ENCODE assay signal across 25 cellular contexts in genomic region chr5:133324058-133324457, GRCh38.
DNase-seq lines count a peak whose midpoint lies in the region; FAIRE-seq and TF ChIP-seq lines count a peak whose summit lies in the region.
"Had no signal": no experiment of that assay in that cellular context is flagged by ENCODE, and none has a peak within 500 bp of the region (broad histone marks: within the 10 kb centered on the region; RNA-seq: fewer than 3 reads in every experiment).

No MANE protein-coding gene starts in this region.

- H3K79me1 ChIP-seq in neuronal stem cell (ENCODE audit: low read depth, low read length) = no peaks in the 10 kb centered on the region

- H3K9ac ChIP-seq in neuronal stem cell (ENCODE audit: low read depth, low read length, poor library complexity) = no peak overlapping the region
- H3K9ac ChIP-seq: GM23248 had no signal

- H2BK5ac ChIP-seq in neuronal stem cell (ENCODE audit: low read length) = no peak overlapping the region

- H3K4ac ChIP-seq in neuronal stem cell (ENCODE audit: low read length) = no peak overlapping the region

- no peak overlapping the region for H3K27ac Mint-ChIP-seq in endothelial cell (ENCODE audit: unreplicated experiment)

- H3K23ac ChIP-seq in neuronal stem cell (ENCODE audit: low read depth, low read length, poor library complexity) = no peak overlapping the region

- no peak overlapping the region for H3K27ac ChIP-seq in neuronal stem cell (replicated peaks; ENCODE audit: low read length)
- no peak overlapping the region for H3K27ac ChIP-seq in small intestine (ENCODE audit: low read depth in 1 of 2, low read length in 1 of 2)
- H3K27ac ChIP-seq: C4-2B, GM23248, HL-60, SJCRH30 had no signal

- H4K8ac ChIP-seq in neuronal stem cell (ENCODE audit: low read depth, low read length) = no peak overlapping the region

- WGBS in neuronal stem cell (ENCODE audit: extremely low coverage in 2 of 2, insufficient read length in 2 of 2, insufficient replicate concordance in 1 of 2), 2 donors = no CpG with 5 or more reads among the region's 6 CpGs
- 57 to 75% (median 58%) methylated on average over 6 of the region's 6 CpGs for WGBS in small intestine, 3 donors

- H2BK120ac ChIP-seq in neuronal stem cell (ENCODE audit: low read depth, low read length) = no peak overlapping the region

- H3K4me2 ChIP-seq in neuronal stem cell (ENCODE audit: insufficient read depth, low read length, poor library complexity, severe bottlenecking) = no peak overlapping the region

- no peak for TF ChIP-seq CTCF in endothelial cell (IDR thresholded peaks at IDR 0.05; ENCODE audit: unreplicated experiment)

- peak overlapping the region; percentile 53 for H3K18ac ChIP-seq in neuronal stem cell (ENCODE audit: low read length)

- no peaks in the 10 kb centered on the region for H3K9me3 ChIP-seq in neuronal stem cell (replicated peaks in 1 of 2; ENCODE audit: control insufficient read depth in 2 of 2, insufficient read depth in 1 of 2, low read depth in 1 of 2, low read length in 2 of 2)
- no peaks in the 10 kb centered on the region for H3K9me3 ChIP-seq in small intestine (ENCODE audit: control insufficient read depth, low read depth)
- H3K9me3 ChIP-seq: HAP-1, MG63, SJCRH30 had no signal

- no peak overlapping the region for H3K4me3 Mint-ChIP-seq in endothelial cell (ENCODE audit: unreplicated experiment)

- H3K4me3 ChIP-seq in neuronal stem cell (ENCODE audit: low read length in 2 of 2) (no peak overlapping the region), small intestine (ENCODE audit: low read depth in 1 of 2, low read length in 2 of 2) (no peak overlapping the region)
- H3K4me3 ChIP-seq: GM12878, GM23248, HAP-1, K562, MG63, SJCRH30 had no signal

- peaks cover 1% of the 10 kb centered on the region for H3K27me3 Mint-ChIP-seq in endothelial cell (ENCODE audit: unreplicated experiment)

- no peaks in the 10 kb centered on the region for H3K36me3 ChIP-seq in neuronal stem cell (replicated peaks in 1 of 2; ENCODE audit: control insufficient read depth in 2 of 2, insufficient read depth in 2 of 2, low read length in 2 of 2)
- no peaks in the 10 kb centered on the region for H3K36me3 ChIP-seq in small intestine (ENCODE audit: control insufficient read depth in 2 of 2, insufficient read depth in 2 of 2, low read length in 2 of 2)
- H3K36me3 ChIP-seq: HAP-1, MG63, SJCRH30 had no signal

- no peaks in the 10 kb centered on the region for H3K36me3 Mint-ChIP-seq in endothelial cell (ENCODE audit: low read depth, unreplicated experiment)

- H2AFZ ChIP-seq in neuronal stem cell (ENCODE audit: low read length) = no peak overlapping the region
- H2AFZ ChIP-seq: GM23248 had no signal

- H3K9me3 Mint-ChIP-seq in endothelial cell (ENCODE audit: unreplicated experiment) = no peaks in the 10 kb centered on the region

- no peak overlapping the region for H3K14ac ChIP-seq in neuronal stem cell (ENCODE audit: low read length)

- no peak overlapping the region for H4K91ac ChIP-seq in neuronal stem cell (ENCODE audit: low read depth, low read length, poor library complexity)

- H3K4me1 ChIP-seq in neuronal stem cell (ENCODE audit: control insufficient read depth in 2 of 2, insufficient read depth in 1 of 2, low read depth in 1 of 2, low read length in 2 of 2) = peaks cover 0 to 16% of the 10 kb centered on the region in 2 donors
- H3K4me1 ChIP-seq in small intestine (ENCODE audit: control insufficient read depth in 2 of 2, insufficient read depth in 1 of 2, low read depth in 1 of 2, low read length in 1 of 2) = no peaks in the 10 kb centered on the region
- H3K4me1 ChIP-seq: SJCRH30 had no signal

- H2BK12ac ChIP-seq in neuronal stem cell (ENCODE audit: low read length) = no peak overlapping the region

- no peak overlapping the region for H2BK15ac ChIP-seq in neuronal stem cell (ENCODE audit: low read length)

- peak overlapping the region; percentile 24 for H2AK5ac ChIP-seq in neuronal stem cell (ENCODE audit: low read depth, low read length)

- H3K4me1 Mint-ChIP-seq in endothelial cell (ENCODE audit: unreplicated experiment) = peaks cover 12% of the 10 kb centered on the region

- peak; percentile 16 for DNase-seq in NCI-H2196 (lab: John Stamatoyannopoulos, UW; ENCODE audit: unreplicated experiment)
- DNase-seq in NCI-H2196 treated with DMSO at 0.1 percent for 48 hours (lab: John Stamatoyannopoulos, UW; ENCODE audit: unreplicated experiment) = no peak
- DNase-seq in NCI-H187 treated with DMSO at 0.1 percent for 48 hours (lab: John Stamatoyannopoulos, UW) = peak; percentile 19
- DNase-seq in NCI-H345 treated with DMSO at 0.1 percent for 48 hours (lab: John Stamatoyannopoulos, UW; ENCODE audit: unreplicated experiment) = peak; percentile 14
- DNase-seq in neuronal stem cell (ENCODE audit: low spot score) = no peak
- no peak for DNase-seq in small intestine
- DNase-seq in activated CD4-positive, alpha-beta T cell treated with anti-CD3 and anti-CD28 coated beads, Interleukin-2, amount 50 U/mL, for 48 hours = no peak
- no peak for DNase-seq in endothelial cell (ENCODE audit: low spot score)
- DNase-seq: DND-41, GM23248, MG63, NCI-H1436 treated with DMSO at 0.1 percent for 48 hours, NCI-H446 treated with DMSO at 0.1 percent for 48 hours, NCI-H82, OCI-M1, SJCRH30, T-helper 1 cell had no signal

- H3K27me3 ChIP-seq in neuronal stem cell (ENCODE audit: control insufficient read depth in 3 of 3, insufficient read depth in 3 of 3, low read depth in 1 of 3, low read length in 3 of 3) (peaks cover 0 to 44% (median 0%) of the 10 kb centered on the region in 3 experiments), small intestine (ENCODE audit: control insufficient read depth in 2 of 2, insufficient read depth in 2 of 2, low read length in 2 of 2) (no peaks in the 10 kb centered on the region)
- H3K27me3 ChIP-seq: MG63, SJCRH30 had no signal

- FAIRE-seq in small intestine (lab: Jason Lieb, UNC) = no peak
- FAIRE-seq: A204.1, GM12878, HepG2, K562, RCC 7860 had no signal

Comparison
In these comparisons a context has a peak if more than half of its experiments do, and no peak if none do; other contexts are left out.
1. DNase-seq: peak in NCI-H2196 (single experiment), NCI-H187 treated with DMSO at 0.1 percent for 48 hours (single experiment) and NCI-H345 treated with DMSO at 0.1 percent for 48 hours (single experiment); none in NCI-H2196 treated with DMSO at 0.1 percent for 48 hours (single experiment), neuronal stem cell (single experiment), small intestine (single experiment), activated CD4-positive, alpha-beta T cell treated with anti-CD3 and anti-CD28 coated beads, Interleukin-2, amount 50 U/mL, for 48 hours (0 of 2) and endothelial cell (single experiment).